In genomic region chr5:103188436-103188835, GRCh38 we compare ENCODE assay signal across 26 cellular contexts.
"Had no signal": no experiment of that assay in that cellular context is flagged by ENCODE, and none has a peak within 500 bp of the region (broad histone marks: within the 10 kb centered on the region; RNA-seq: fewer than 3 reads in every experiment).

No MANE protein-coding gene starts in this region.

- H3K27me3 Mint-ChIP-seq: activated naive CD8-positive, alpha-beta T cell treated with anti-CD3 and anti-CD28 coated beads for 36 hours; effector memory CD8-positive, alpha-beta T cell; stimulated activated naive CD8-positive, alpha-beta T cell treated with anti-CD3 and anti-CD28 coated beads, Interleukin-15, Interleukin-2, amounts not matched to agents 100 ng/mL and 50 ng/mL, for 24 hours; T-cell had no signal

- H3K27ac Mint-ChIP-seq: activated naive CD8-positive, alpha-beta T cell treated with anti-CD3 and anti-CD28 coated beads for 36 hours; effector memory CD8-positive, alpha-beta T cell; stimulated activated effector memory CD8-positive, alpha-beta T cell treated with anti-CD3 and anti-CD28 coated beads, Interleukin-12 subunit alpha, Interleukin-12 subunit beta, amount 100 ng/mL, for 72 hours; stimulated activated naive CD8-positive, alpha-beta T cell treated with anti-CD3 and anti-CD28 coated beads, Interleukin-15, Interleukin-2, amounts not matched to agents 100 ng/mL and 50 ng/mL, for 24 hours; T-cell had no signal

- DNase-seq: activated CD4-positive, alpha-beta T cell treated with anti-CD3 and anti-CD28 coated beads for 48 hours; activated naive CD4-positive, alpha-beta T cell treated with Interleukin-2 at 50 U/mL for 16 hours; activated naive CD8-positive, alpha-beta T cell treated with anti-CD3 and anti-CD28 coated beads for 36 hours; activated T-cell treated with anti-CD3 and anti-CD28 coated beads, Interleukin-2, amount 50 U/mL, for 48 hours; amniotic stem cell; brain microvascular endothelial cell; effector memory CD8-positive, alpha-beta T cell; islet precursor cell; left cardiac atrium; left ventricle myocardium superior; mammary epithelial cell; ovary; retina; stimulated activated CD4-positive, alpha-beta T cell treated with anti-CD3 and anti-CD28 coated beads, Interleukin-12 subunit alpha, Interleukin-12 subunit beta, amount 100 ng/mL, for 4 hours; stimulated activated CD4-positive, alpha-beta T cell treated with anti-CD3 and anti-CD28 coated beads, Interleukin-4, amount 100 ng/mL, for 24 hours; T-cell; T1000; trophoblast cell; WERI-Rb-1 had no signal

- ATAC-seq: activated CD4-positive, CD25-positive, alpha-beta regulatory T cell treated with anti-CD3 and anti-CD28 coated beads, Interleukin-2, amount 50 U/mL, for 24 hours; effector memory CD8-positive, alpha-beta T cell; gastroesophageal sphincter; left cardiac atrium; left ventricle myocardium superior; sciatic nerve; stimulated activated effector memory CD8-positive, alpha-beta T cell treated with anti-CD3 and anti-CD28 coated beads, Interleukin-12 subunit alpha, Interleukin-12 subunit beta, amount 100 ng/mL, for 72 hours had no signal

- FAIRE-seq: endothelial cell of umbilical vein, urothelium cell line had no signal

- H3K4me3 Mint-ChIP-seq: activated naive CD8-positive, alpha-beta T cell treated with anti-CD3 and anti-CD28 coated beads for 36 hours; effector memory CD8-positive, alpha-beta T cell; stimulated activated effector memory CD8-positive, alpha-beta T cell treated with anti-CD3 and anti-CD28 coated beads, Interleukin-12 subunit alpha, Interleukin-12 subunit beta, amount 100 ng/mL, for 72 hours; stimulated activated naive CD8-positive, alpha-beta T cell treated with anti-CD3 and anti-CD28 coated beads, Interleukin-15, Interleukin-2, amounts not matched to agents 100 ng/mL and 50 ng/mL, for 24 hours had no signal

- H3K4me1 Mint-ChIP-seq: stimulated activated effector memory CD8-positive, alpha-beta T cell treated with anti-CD3 and anti-CD28 coated beads, Interleukin-12 subunit alpha, Interleukin-12 subunit beta, amount 100 ng/mL, for 72 hours had no signal

- H3K9me3 Mint-ChIP-seq: activated naive CD8-positive, alpha-beta T cell treated with anti-CD3 and anti-CD28 coated beads for 36 hours; effector memory CD8-positive, alpha-beta T cell; stimulated activated effector memory CD8-positive, alpha-beta T cell treated with anti-CD3 and anti-CD28 coated beads, Interleukin-12 subunit alpha, Interleukin-12 subunit beta, amount 100 ng/mL, for 72 hours; stimulated activated naive CD8-positive, alpha-beta T cell treated with anti-CD3 and anti-CD28 coated beads, Interleukin-15, Interleukin-2, amounts not matched to agents 100 ng/mL and 50 ng/mL, for 24 hours; T-cell had no signal
